ENCODE assay signal across 7 cellular contexts in genomic region chr14:100278702-100279101, GRCh38. TPM values are rescaled to one million over a fixed set of nuclear protein-coding genes. Genes with fewer than 3 reads are reported as not detected.
DNase-seq lines count a peak whose midpoint lies in the region; ATAC-seq and TF ChIP-seq lines count a peak whose summit lies in the region.

No MANE protein-coding gene starts in this region.

- H3K4me3 ChIP-seq in prostate gland: no peak overlapping the region

- DNase-seq in Kasumi-1 (lab: John Stamatoyannopoulos, UW) (peak; percentile 52 to 68), MCF 10A (ENCODE audit: unreplicated experiment) (peak; percentile 51), prostate gland (ENCODE audit: low spot score) (peak; percentile 47), Ammon's horn (ENCODE audit: low spot score) (no peak)
- DNase-seq in activated CD4-positive, alpha-beta T cell treated with anti-CD3 and anti-CD28 coated beads for 48 hours: no peak

- no peaks in the 10 kb centered on the region for H3K9me3 ChIP-seq in prostate gland

- no peak overlapping the region for H3K4me3 Mint-ChIP-seq in MCF 10A (ENCODE audit: unreplicated experiment)

- no peaks in the 10 kb centered on the region for H3K9me3 Mint-ChIP-seq in MCF 10A (ENCODE audit: unreplicated experiment)

- peaks cover 29% of the 10 kb centered on the region for H3K4me1 Mint-ChIP-seq in MCF 10A (ENCODE audit: insufficient read depth, unreplicated experiment)

- peaks cover 39% of the 10 kb centered on the region for H3K36me3 Mint-ChIP-seq in MCF 10A (ENCODE audit: insufficient read depth, unreplicated experiment)

- TF ChIP-seq CTCF in MCF 10A (IDR thresholded peaks at IDR 0.05; ENCODE audit: unreplicated experiment) (no peak), prostate gland (IDR thresholded peaks at IDR 0.05) (peak in 1 of 4 experiments; percentile 19)

- BruUV-seq in MCF 10A (replicated peaks; lab: Mats Ljungman, UMichigan): no TSS peak

- TF ChIP-seq POLR2A in prostate gland (IDR thresholded peaks at IDR 0.05): no peak

- no peaks in the 10 kb centered on the region for H3K27me3 Mint-ChIP-seq in MCF 10A (ENCODE audit: insufficient read depth, unreplicated experiment)

- POLR2A ChIA-PET in MCF 10A (lab: Yijun Ruan, JAX): interaction anchor here (0.6 to 0.9 kb wide), 4 partner anchors 21 to 99 kb away, joined by 3 read pairs; no protein-coding TSS in a partner anchor

- H3K4me1 ChIP-seq in prostate gland (replicated peaks): peaks cover 13% of the 10 kb centered on the region

- H3K27ac Mint-ChIP-seq in MCF 10A (ENCODE audit: low read depth, unreplicated experiment): no peak overlapping the region

- no peaks in the 10 kb centered on the region for H3K36me3 ChIP-seq in prostate gland

- intact Hi-C loops in MCF 10A (cut with micrococcal nuclease): no loop called here
- intact Hi-C loops in prostate gland (cut with DNase I): no loop called here

- H3K27me3 ChIP-seq in prostate gland (replicated peaks; ENCODE audit: insufficient read depth): no peaks in the 10 kb centered on the region

- CTCF ChIA-PET in MCF 10A (lab: Yijun Ruan, JAX): interaction anchor here (0.6 to 1.8 kb wide), 4 partner anchors 21 to 107 kb away, joined by 3 to 6 read pairs (median 4); no protein-coding TSS in a partner anchor

- H3K27ac ChIP-seq in prostate gland: no peak overlapping the region

- peak; percentile 51 for ATAC-seq in GM18907 (IDR thresholded peaks at IDR 0.05; ENCODE audit: unreplicated experiment)
- ATAC-seq in HG02588 (IDR thresholded peaks at IDR 0.05; ENCODE audit: unreplicated experiment): no peak

- 46% methylated on average over 8 of the region's 8 CpGs for WGBS in prostate gland

RNA-seq across cellular contexts. Expression of gene SLC25A29, which starts 27.5 kb away (rescaled TPM):
- total RNA-seq in MCF 10A (2022) (33.9 and 49.2 TPM in 2 replicates), prostate gland (100 to 1,000 TPM; 147 to 169 TPM)

RNA-seq across cellular contexts. Expression of gene YY1, which starts 39.8 kb away (rescaled TPM):
- total RNA-seq in MCF 10A (2022) (66.7 and 73.3 TPM in 2 replicates), prostate gland (10 to 100 TPM; 44.4 to 60.7 TPM)

RNA-seq across cellular contexts. Expression of gene SLC25A47, which starts 44.4 kb away (rescaled TPM):
- total RNA-seq in MCF 10A (2022): not detected in 2 replicates
- under 1 TPM in 1 of 2 donors, not detected in 1; 0.51 TPM for total RNA-seq in prostate gland

Comparison
In these comparisons a context has a peak if more than half of its experiments do, and no peak if none do; other contexts are left out.
1. DNase-seq: peak in Kasumi-1 (2 of 2), MCF 10A (single experiment) and prostate gland (single experiment); none in activated CD4-positive, alpha-beta T cell treated with anti-CD3 and anti-CD28 coated beads for 48 hours (single experiment) and Ammon's horn (single experiment).